In genomic region chr19:4792019-4792865, GRCh38 we compare ENCODE assay signal across 8 cellular contexts. TPM values are rescaled to one million over a fixed set of nuclear protein-coding genes. Genes with fewer than 3 reads are reported as not detected.
A peak's percentile ranks its signal among the peaks of the same experiment; 100 is the strongest.
DNase-seq lines count a peak whose midpoint lies in the region; TF ChIP-seq lines count a peak whose summit lies in the region.
"Not testable (repeated sequence)": the region's sequence is repeated elsewhere in the genome, so short reads cannot be mapped to it uniquely, and the experiment has no call there.

No MANE protein-coding gene starts in this region.

- not testable (repeated sequence) for H3K27ac Mint-ChIP-seq in Calu3 (ENCODE audit: unreplicated experiment)

- DNase-seq in Calu3; epithelial cell of prostate (ENCODE audit: low read depth, low spot score); osteoblast (ENCODE audit: insufficient read length, low spot score, missing footprints): not testable (repeated sequence)

- intact Hi-C loops in Calu3 (cut with micrococcal nuclease; ENCODE audit: unreplicated experiment): not testable (repeated sequence)

- H3K9ac ChIP-seq in Loucy (ENCODE audit: low read depth, low read length, poor library complexity, severe bottlenecking): peak overlapping the region; percentile 81

- H3K27me3 ChIP-seq in Loucy (ENCODE audit: insufficient read depth, low read length, poor library complexity, severe bottlenecking); layer of hippocampus (ENCODE audit: control insufficient read depth, insufficient read depth, low read length); osteoblast (ENCODE audit: insufficient read depth, low read length); thymus (ENCODE audit: control insufficient read depth, insufficient read depth): not testable (repeated sequence)

- CTCF ChIA-PET in Calu3 (lab: Charles Lee): interaction anchor here (0.6 to 1.7 kb wide), 4 partner anchors 9 to 91 kb away, joined by 4 to 9 read pairs (median 8); no protein-coding TSS in a partner anchor

- H3K4me3 ChIP-seq in Loucy (ENCODE audit: low read length, poor library complexity, severe bottlenecking) (peak overlapping the region; percentile 74), WI38 (ENCODE audit: low read depth, low read length) (peak overlapping the region; percentile 71), osteoblast (ENCODE audit: insufficient read depth, low read length) (peak overlapping the region; percentile 94), thymus (ENCODE audit: low read length) (peak overlapping the region; percentile 71)

- not testable (repeated sequence) for H4K20me1 ChIP-seq in Loucy (ENCODE audit: insufficient read depth, low read length, poor library complexity, severe bottlenecking)
- H4K20me1 ChIP-seq in osteoblast (ENCODE audit: insufficient read depth, low read length): peaks cover 12% of the 10 kb centered on the region

- peaks cover 47% of the 10 kb centered on the region for H3K79me2 ChIP-seq in Loucy (ENCODE audit: insufficient read depth, low read length)
- peaks cover 52% of the 10 kb centered on the region for H3K79me2 ChIP-seq in osteoblast (ENCODE audit: insufficient read depth, low read length)

- peak overlapping the region; percentile 92 for H3K27ac ChIP-seq in angular gyrus (ENCODE audit: low read depth, low read length)
- H3K27ac ChIP-seq in epithelial cell of prostate: peak overlapping the region; percentile 81
- peak overlapping the region; percentile 86 for H3K27ac ChIP-seq in layer of hippocampus (ENCODE audit: low read depth, low read length)
- peak overlapping the region; percentile 88 for H3K27ac ChIP-seq in osteoblast (ENCODE audit: low read depth, low read length)
- H3K27ac ChIP-seq in thymus (ENCODE audit: low read depth): peak overlapping the region; percentile 89

- H3K9me3 ChIP-seq in Loucy (ENCODE audit: insufficient read depth, low read depth, low read length); osteoblast (ENCODE audit: low read depth, low read length); thymus (ENCODE audit: control insufficient read depth): not testable (repeated sequence)

- not testable (repeated sequence) for TF ChIP-seq CTCF in Calu3 (IDR thresholded peaks at IDR 0.05; ENCODE audit: unreplicated experiment); Loucy (conservative IDR thresholded peaks at IDR 0.05; ENCODE audit: low read length); WI38 (IDR thresholded peaks at IDR 0.05; ENCODE audit: low read depth, low read length); osteoblast (IDR thresholded peaks at IDR 0.05; ENCODE audit: extremely low read depth, low read depth, low read length)

- 17% methylated on average over 75 of the region's 75 CpGs for WGBS in thymus

- peak overlapping the region; percentile 77 for H3K4me3 Mint-ChIP-seq in Calu3 (ENCODE audit: low read depth, unreplicated experiment)

- H3K36me3 Mint-ChIP-seq in Calu3 (ENCODE audit: insufficient read depth, unreplicated experiment): peaks cover 38% of the 10 kb centered on the region

- not testable (repeated sequence) for H3K27me3 Mint-ChIP-seq in Calu3 (ENCODE audit: unreplicated experiment)

- not testable (repeated sequence) for H3K9me3 Mint-ChIP-seq in Calu3 (ENCODE audit: low read depth, unreplicated experiment)

- H3K4me2 ChIP-seq in Loucy (ENCODE audit: low read depth, low read length, poor library complexity, severe bottlenecking) (peak overlapping the region; percentile 88), osteoblast (ENCODE audit: insufficient read depth, low read length) (peak overlapping the region; percentile 90)

- H3K4me1 Mint-ChIP-seq in Calu3 (ENCODE audit: low read depth, unreplicated experiment): not testable (repeated sequence)

- not testable (repeated sequence) for H3K9me2 ChIP-seq in Loucy (replicated peaks; ENCODE audit: low read depth, low read length)

- H3K36me3 ChIP-seq in Loucy (ENCODE audit: insufficient read depth, low read length): not testable (repeated sequence)
- H3K36me3 ChIP-seq in osteoblast (ENCODE audit: insufficient read depth, low read length) (peaks cover 32% of the 10 kb centered on the region), thymus (ENCODE audit: control insufficient read depth, insufficient read depth) (peaks cover 37% of the 10 kb centered on the region)

- H3F3A ChIP-seq in Loucy (ENCODE audit: low read depth): not testable (repeated sequence)

- BruUV-seq in Calu3 (replicated peaks; lab: Mats Ljungman, UMichigan): not testable (repeated sequence)

- H3K4me1 ChIP-seq in Loucy (ENCODE audit: insufficient read depth, low read length, poor library complexity, severe bottlenecking) (peaks cover 25% of the 10 kb centered on the region), osteoblast (ENCODE audit: insufficient read depth, low read length) (peaks cover 15% of the 10 kb centered on the region)
- H3K4me1 ChIP-seq in thymus (ENCODE audit: control insufficient read depth, insufficient read depth, low read length): not testable (repeated sequence)

- H2AFZ ChIP-seq in Loucy (ENCODE audit: low read length): peak overlapping the region; percentile 78
- H2AFZ ChIP-seq in osteoblast (ENCODE audit: low read length): peak overlapping the region; percentile 85

RNA-seq across cellular contexts. Expression of gene FEM1A, which starts 0.7 kb away (rescaled TPM):
- 8.8 and 10.2 TPM in 2 replicates for total RNA-seq in Calu3 (2022)
- 10.3 and 12.7 TPM in 2 replicates for total RNA-seq in osteoblast
- 5.5 TPM for polyA plus RNA-seq in thymus

RNA-seq across cellular contexts. Expression of gene TICAM1, which starts 39.3 kb away (rescaled TPM):
- total RNA-seq in Calu3 (2022): 13.5 and 15.8 TPM in 2 replicates
- total RNA-seq in osteoblast: 2.7 and 3.3 TPM in 2 replicates
- polyA plus RNA-seq in thymus: 4.7 TPM
